8 cellular contexts compared by ENCODE assay signal in the genomic region with DNA sequence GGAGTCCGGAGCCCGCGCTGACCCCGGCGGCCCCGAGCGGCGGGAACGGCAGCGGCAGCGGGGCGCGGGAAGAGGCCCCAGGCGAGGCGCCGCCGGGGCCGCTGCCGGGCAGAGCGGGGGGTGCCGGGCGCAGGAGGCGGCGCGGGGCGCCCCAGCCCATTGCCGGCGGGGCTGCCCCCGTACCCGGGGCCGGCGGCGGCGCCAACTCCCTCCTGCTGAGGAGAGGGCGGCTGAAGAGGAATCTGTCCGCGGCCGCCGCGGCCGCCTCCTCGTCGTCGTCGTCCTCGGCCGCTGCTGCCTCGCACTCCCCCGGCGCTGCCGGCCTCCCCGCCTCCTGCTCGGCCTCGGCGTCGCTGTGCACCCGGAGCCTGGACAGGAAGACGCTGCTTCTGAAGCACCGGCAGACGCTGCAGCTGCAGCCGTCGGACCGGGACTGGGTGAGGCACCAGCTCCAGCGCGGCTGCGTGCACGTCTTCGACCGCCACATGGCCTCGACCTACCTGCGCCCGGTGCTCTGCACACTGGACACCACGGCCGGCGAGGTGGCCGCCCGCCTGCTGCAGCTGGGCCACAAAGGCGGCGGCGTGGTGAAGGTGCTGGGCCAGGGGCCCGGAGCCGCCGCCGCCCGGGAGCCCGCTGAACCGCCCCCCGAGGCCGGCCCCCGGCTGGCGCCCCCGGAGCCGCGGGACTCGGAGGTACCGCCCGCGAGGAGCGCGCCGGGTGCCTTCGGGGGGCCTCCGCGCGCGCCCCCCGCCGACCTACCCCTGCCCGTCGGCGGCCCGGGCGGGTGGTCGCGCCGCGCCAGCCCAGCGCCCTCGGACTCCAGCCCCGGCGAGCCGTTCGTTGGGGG. TPM values are rescaled to one million over a fixed set of nuclear protein-coding genes. Genes with fewer than 3 reads are reported as not detected.
DNase-seq lines count a peak whose midpoint lies in the region; ATAC-seq and TF ChIP-seq lines count a peak whose summit lies in the region.

No MANE protein-coding gene starts in this region.

- H3K27me3 ChIP-seq in OCI-LY3 (ENCODE audit: low read depth, low read length) = peaks cover 5% of the 10 kb centered on the region
- H3K27me3 ChIP-seq in testis = no peaks in the 10 kb centered on the region

- no peaks in the 10 kb centered on the region for H3K9me3 Mint-ChIP-seq in nephron progenitor cell

- 1% methylated on average over 23 to 62 of the region's 123 CpGs for WGBS in testis, 2 donors

- H3K79me2 ChIP-seq in OCI-LY3 (ENCODE audit: low read length) = peaks cover 6% of the 10 kb centered on the region

- peak overlapping the region; percentile 59 for H2AFZ ChIP-seq in OCI-LY3 (ENCODE audit: low read depth, low read length)

- no peaks in the 10 kb centered on the region for H3K9me3 ChIP-seq in OCI-LY3 (ENCODE audit: insufficient read depth, low read length)
- no peaks in the 10 kb centered on the region for H3K9me3 ChIP-seq in testis

- H3K4me3 ChIP-seq in AG09309 (ENCODE audit: control insufficient read depth, low read depth, low read length) (peak overlapping the region; percentile 66), OCI-LY3 (ENCODE audit: low read length) (peak overlapping the region; percentile 78), testis (peak overlapping the region; percentile 78 to 81)

- H3K27ac ChIP-seq in OCI-LY3 (ENCODE audit: low read length) (no peak overlapping the region), testis (peak overlapping the region; percentile 72 to 99)

- H3K4me1 Mint-ChIP-seq in nephron progenitor cell = peaks cover 64% of the 10 kb centered on the region

- H3K4me1 ChIP-seq in OCI-LY3 (ENCODE audit: low read length) = peaks cover 23% of the 10 kb centered on the region
- H3K4me1 ChIP-seq in testis = no peaks in the 10 kb centered on the region

- H3K27me3 Mint-ChIP-seq in nephron progenitor cell (ENCODE audit: low read depth, poor library complexity) = peaks cover 2% of the 10 kb centered on the region

- no peaks in the 10 kb centered on the region for H3K36me3 Mint-ChIP-seq in nephron progenitor cell (ENCODE audit: low read depth)

- peak overlapping the region; percentile 91 for H3K4me3 Mint-ChIP-seq in nephron progenitor cell

- peak overlapping the region; percentile 61 for H3K9ac ChIP-seq in OCI-LY3 (ENCODE audit: low read length)

- H3K36me3 ChIP-seq in OCI-LY3 (replicated peaks; ENCODE audit: low read depth, low read length) (no peaks in the 10 kb centered on the region), testis (ENCODE audit: low read depth, missing control alignments) (no peaks in the 10 kb centered on the region)

- intact Hi-C loops in testis (cut with DNase I; ENCODE audit: low total_unique reads) = loop anchor here (10.0 kb wide), 1 partner anchor 259 kb away; no protein-coding TSS in a partner anchor

- DNase-seq in AG09309 (ENCODE audit: low read depth) (no peak), fibroblast of peridontal ligament (ENCODE audit: extremely low read depth) (peak; percentile 30), nephron progenitor cell (peak; percentile 60), testis (peak; percentile 30)
- DNase-seq in activated T-helper 1 cell treated with anti-CD3 and anti-CD28 coated beads, Interleukin-2, amount 50 U/mL, for 16 hours (ENCODE audit: low read depth in 1 of 2, low spot score in 1 of 2) = peak; percentile 24 to 25

- ATAC-seq in GM18907 (IDR thresholded peaks at IDR 0.05; ENCODE audit: unreplicated experiment) = peak; percentile 33
- peak; percentile 34 for ATAC-seq in HG03097 (IDR thresholded peaks at IDR 0.05; ENCODE audit: low FRiP score, unreplicated experiment)

- TF ChIP-seq CTCF in AG09309 (IDR thresholded peaks at IDR 0.05; ENCODE audit: control insufficient read depth, insufficient read depth, low read depth, low read length, missing control alignments) (no peak), OCI-LY3 (IDR thresholded peaks at IDR 0.05; ENCODE audit: low read depth, low read length) (no peak), nephron progenitor cell (IDR thresholded peaks at IDR 0.05) (no peak), testis (IDR thresholded peaks at IDR 0.05) (no peak)

- no peak for TF ChIP-seq POLR2A in testis (IDR thresholded peaks at IDR 0.05)

- H3K27ac Mint-ChIP-seq in nephron progenitor cell = no peak overlapping the region

- H3K4me2 ChIP-seq in OCI-LY3 (ENCODE audit: low read length) = peak overlapping the region; percentile 77

- no peaks in the 10 kb centered on the region for H4K20me1 ChIP-seq in OCI-LY3 (ENCODE audit: insufficient read depth, low read length)

RNA-seq across cellular contexts. Expression of a gene that starts 0.7 kb away (rescaled TPM):
- 10 to 100 TPM; 50.5 to 60.1 TPM for total RNA-seq in testis
- 31.5 TPM for polyA plus RNA-seq in testis (ENCODE audit: insufficient read depth, low read depth, low replicate concordance)
